18 cellular contexts compared by ENCODE assay signal in the genomic region with DNA sequence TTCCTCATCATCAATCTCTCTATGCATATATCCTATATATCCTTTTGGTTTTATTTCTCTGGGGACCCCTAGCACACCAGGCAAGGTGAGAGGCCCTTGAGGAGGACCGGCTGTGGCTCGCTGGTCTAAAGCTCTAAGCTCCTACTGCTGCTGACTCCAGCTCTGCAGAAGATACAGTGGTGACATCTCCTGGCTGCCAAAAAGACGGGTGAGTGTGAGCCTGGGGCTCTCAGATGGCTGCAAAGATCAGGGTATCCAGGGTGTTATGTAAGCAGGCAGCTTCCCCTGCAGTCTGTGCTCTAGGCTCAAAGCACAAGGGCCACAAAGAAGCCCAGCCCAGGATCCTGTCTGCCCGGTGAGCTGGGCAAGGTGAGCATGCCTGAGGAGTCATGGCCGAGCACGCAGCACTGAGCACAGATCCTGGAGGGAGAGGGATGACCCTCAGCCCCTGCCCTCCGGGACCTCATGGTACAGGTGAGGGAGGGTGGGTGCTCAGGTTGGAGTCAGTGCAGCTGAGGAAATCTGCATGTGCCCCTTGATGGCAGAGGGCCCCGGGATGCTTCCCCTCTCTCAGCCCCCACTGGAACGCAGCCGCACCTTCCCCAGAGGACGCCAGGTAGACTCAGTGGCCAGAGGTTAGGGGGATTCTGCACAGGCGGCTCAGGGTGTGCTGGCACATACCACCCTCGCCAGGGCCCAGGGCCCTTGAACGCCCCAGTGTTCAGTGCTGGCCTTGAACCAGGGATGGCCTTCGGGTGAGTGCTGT.
DNase-seq lines count a peak whose midpoint lies in the region; ATAC-seq and TF ChIP-seq lines count a peak whose summit lies in the region.
"Had no signal": no experiment of that assay in that cellular context is flagged by ENCODE, and none has a peak within 500 bp of the region (broad histone marks: within the 10 kb centered on the region; RNA-seq: fewer than 3 reads in every experiment).

No MANE protein-coding gene starts in this region.

- H3K4me3 Mint-ChIP-seq in activated CD8-positive, alpha-beta T cell treated with anti-CD3 and anti-CD28 coated beads for 36 hours, result no peak overlapping the region
- H3K4me3 Mint-ChIP-seq in activated CD8-positive, alpha-beta T cell treated with anti-CD3 and anti-CD28 coated beads, Interleukin-2, amount 10 ng/mL, durations not matched to agents 7 days and 5 days, result no peak overlapping the region
- H3K4me3 Mint-ChIP-seq in stimulated activated effector memory CD8-positive, alpha-beta T cell treated with anti-CD3 and anti-CD28 coated beads, Interleukin-12 subunit alpha, Interleukin-12 subunit beta, amount 100 ng/mL, for 72 hours, result no peak overlapping the region

- ATAC-seq in activated CD8-positive, alpha-beta T cell treated with anti-CD3 and anti-CD28 coated beads for 36 hours, result no peak
- no peak for ATAC-seq in activated CD8-positive, alpha-beta T cell treated with anti-CD3 and anti-CD28 coated beads, Interleukin-2, amount 10 ng/mL, durations not matched to agents 7 days and 5 days
- ATAC-seq in stimulated activated effector memory CD8-positive, alpha-beta T cell treated with anti-CD3 and anti-CD28 coated beads, Interleukin-12 subunit alpha, Interleukin-12 subunit beta, amount 100 ng/mL, for 72 hours, result no peak
- no peak for ATAC-seq in HG03457 (IDR thresholded peaks at IDR 0.05; ENCODE audit: unreplicated experiment)
- no peak for ATAC-seq in GM18909 (IDR thresholded peaks at IDR 0.05; ENCODE audit: poor library complexity, unreplicated experiment)
- no peak for ATAC-seq in HG02981 (IDR thresholded peaks at IDR 0.05; ENCODE audit: unreplicated experiment)

- WGBS in mesenchymal stem cell, result 91% methylated on average over 15 of the region's 15 CpGs

- H3K4ac ChIP-seq in mesenchymal stem cell (ENCODE audit: low read depth in 1 of 2, low read length in 2 of 2), result no peak overlapping the region

- H3K4me2 ChIP-seq in OCI-LY3 (ENCODE audit: low read length), result no peak overlapping the region
- H3K4me2 ChIP-seq in mesenchymal stem cell (ENCODE audit: low read length, poor library complexity, severe bottlenecking), result no peak overlapping the region

- H3K36me3 ChIP-seq in OCI-LY3 (replicated peaks; ENCODE audit: low read depth, low read length) (peaks cover 13% of the 10 kb centered on the region), mesenchymal stem cell (ENCODE audit: control insufficient read depth in 1 of 2, insufficient read depth in 2 of 2, low read depth in 1 of 2, low read length in 2 of 2) (no peaks in the 10 kb centered on the region)
- H3K36me3 ChIP-seq: brain microvascular endothelial cell, esophagus squamous epithelium, SJCRH30, stomach, tibial nerve had no signal

- H2BK5ac ChIP-seq in mesenchymal stem cell (ENCODE audit: low read depth, low read length, poor library complexity, severe bottlenecking), result no peak overlapping the region

- peaks cover 2% of the 10 kb centered on the region for H3K36me3 Mint-ChIP-seq in activated CD8-positive, alpha-beta T cell treated with anti-CD3 and anti-CD28 coated beads for 36 hours (ENCODE audit: low read depth)
- H3K36me3 Mint-ChIP-seq in activated CD8-positive, alpha-beta T cell treated with anti-CD3 and anti-CD28 coated beads, Interleukin-2, amount 10 ng/mL, durations not matched to agents 7 days and 5 days (ENCODE audit: low read depth), result peaks cover 7% of the 10 kb centered on the region
- H3K36me3 Mint-ChIP-seq in stimulated activated effector memory CD8-positive, alpha-beta T cell treated with anti-CD3 and anti-CD28 coated beads, Interleukin-12 subunit alpha, Interleukin-12 subunit beta, amount 100 ng/mL, for 72 hours, result peaks cover 26% of the 10 kb centered on the region

- POLR2A ChIA-PET in activated CD8-positive, alpha-beta T cell treated with anti-CD3 and anti-CD28 coated beads for 36 hours (lab: Charles Lee), result interaction anchor here (1.0 to 1.9 kb wide), 2 partner anchors 95 to 142 kb away, joined by 4 to 5 read pairs; a partner anchor contains a TSS
- POLR2A ChIA-PET in activated CD8-positive, alpha-beta T cell treated with anti-CD3 and anti-CD28 coated beads, Interleukin-2, amount 10 ng/mL, durations not matched to agents 7 days and 5 days (lab: Charles Lee), result interaction anchor here (0.7 kb wide), 1 partner anchor 1747 kb away, joined by 3 read pairs; a partner anchor contains a TSS

- H4K91ac ChIP-seq in mesenchymal stem cell (ENCODE audit: low read length), result no peak overlapping the region

- intact Hi-C loops in activated CD8-positive, alpha-beta T cell treated with anti-CD3 and anti-CD28 coated beads for 36 hours (cut with micrococcal nuclease), result loop anchor here (10.0 kb wide), 1 partner anchor 277 kb away; no protein-coding TSS in a partner anchor

- peak overlapping the region; percentile 26 for H3K27ac Mint-ChIP-seq in activated CD8-positive, alpha-beta T cell treated with anti-CD3 and anti-CD28 coated beads for 36 hours
- no peak overlapping the region for H3K27ac Mint-ChIP-seq in activated CD8-positive, alpha-beta T cell treated with anti-CD3 and anti-CD28 coated beads, Interleukin-2, amount 10 ng/mL, durations not matched to agents 7 days and 5 days
- peak overlapping the region; percentile 99 for H3K27ac Mint-ChIP-seq in stimulated activated effector memory CD8-positive, alpha-beta T cell treated with anti-CD3 and anti-CD28 coated beads, Interleukin-12 subunit alpha, Interleukin-12 subunit beta, amount 100 ng/mL, for 72 hours

- H4K8ac ChIP-seq in mesenchymal stem cell (ENCODE audit: low read length), result no peak overlapping the region

- H3K4me1 ChIP-seq in OCI-LY3 (ENCODE audit: low read length) (peaks cover 54% of the 10 kb centered on the region), mesenchymal stem cell (ENCODE audit: control insufficient read depth, insufficient read depth, low read depth, low read length) (peaks cover 47% of the 10 kb centered on the region)

- H3K4me3 ChIP-seq in OCI-LY3 (ENCODE audit: low read length) (no peak overlapping the region), mesenchymal stem cell (ENCODE audit: insufficient read depth in 1 of 2, low read depth in 1 of 2, low read length in 2 of 2) (no peak overlapping the region)
- H3K4me3 ChIP-seq: esophagus squamous epithelium, SJCRH30, stomach, tibial nerve had no signal

- H4K20me1 ChIP-seq in OCI-LY3 (ENCODE audit: insufficient read depth, low read length), result no peaks in the 10 kb centered on the region

- no peak overlapping the region for H2BK120ac ChIP-seq in mesenchymal stem cell (ENCODE audit: low read depth, low read length)

- no peaks in the 10 kb centered on the region for H3K79me1 ChIP-seq in mesenchymal stem cell (replicated peaks; ENCODE audit: low read length, poor library complexity, severe bottlenecking)

- TF ChIP-seq CTCF in activated CD8-positive, alpha-beta T cell treated with anti-CD3 and anti-CD28 coated beads for 36 hours (IDR thresholded peaks at IDR 0.05), result no peak
- peak; percentile 16; the same call in 1 of the 2 replicates for TF ChIP-seq CTCF in OCI-LY3 (IDR thresholded peaks at IDR 0.05; ENCODE audit: low read depth, low read length)

- H3K79me2 ChIP-seq in OCI-LY3 (ENCODE audit: low read length), result no peaks in the 10 kb centered on the region

- peak overlapping the region; percentile 19 for H2BK15ac ChIP-seq in mesenchymal stem cell (ENCODE audit: low read depth, poor library complexity, severe bottlenecking)

- H3K23ac ChIP-seq in mesenchymal stem cell (ENCODE audit: low read length in 2 of 2), result no peak overlapping the region

- no peak overlapping the region for H2AFZ ChIP-seq in OCI-LY3 (ENCODE audit: low read depth, low read length)
- H2AFZ ChIP-seq in mesenchymal stem cell (ENCODE audit: low read depth, low read length), result no peak overlapping the region

- DNase-seq in activated CD8-positive, alpha-beta T cell treated with anti-CD3 and anti-CD28 coated beads for 36 hours, result no peak
- no peak for DNase-seq in activated CD8-positive, alpha-beta T cell treated with anti-CD3 and anti-CD28 coated beads, Interleukin-2, amount 10 ng/mL, durations not matched to agents 7 days and 5 days
- DNase-seq in mesenchymal stem cell, result no peak
- no peak for DNase-seq in stimulated activated effector memory CD8-positive, alpha-beta T cell treated with anti-CD3 and anti-CD28 coated beads, Interleukin-12 subunit alpha, Interleukin-12 subunit beta, amount 100 ng/mL, for 72 hours (ENCODE audit: low spot score in 2 of 2)
- DNase-seq: brain microvascular endothelial cell; C1 segment of cervical spinal cord; EL; esophagus squamous epithelium; NCI-H510A; nucleus accumbens; stimulated activated CD4-positive, alpha-beta T cell treated with anti-CD3 and anti-CD28 coated beads, Interleukin-4, amount 100 ng/mL, for 1 hour; stomach had no signal

- H3K27me3 ChIP-seq in OCI-LY3 (ENCODE audit: low read depth, low read length) (no peaks in the 10 kb centered on the region), mesenchymal stem cell (ENCODE audit: control insufficient read depth in 1 of 2, insufficient read depth in 1 of 2, low read length in 2 of 2) (no peaks in the 10 kb centered on the region)
- H3K27me3 ChIP-seq: brain microvascular endothelial cell, SJCRH30, tibial nerve had no signal

- peaks cover 8% of the 10 kb centered on the region; the same call in 1 of the 2 replicates for H3K9me3 ChIP-seq in OCI-LY3 (ENCODE audit: insufficient read depth, low read length)
- peaks cover 3% of the 10 kb centered on the region for H3K9me3 ChIP-seq in mesenchymal stem cell (ENCODE audit: control insufficient read depth, low read length)
- H3K9me3 ChIP-seq: esophagus squamous epithelium, SJCRH30 had no signal

- CTCF ChIA-PET in activated CD8-positive, alpha-beta T cell treated with anti-CD3 and anti-CD28 coated beads for 36 hours (lab: Charles Lee), result no interaction called here
- CTCF ChIA-PET in activated CD8-positive, alpha-beta T cell treated with anti-CD3 and anti-CD28 coated beads, Interleukin-2, amount 10 ng/mL, durations not matched to agents 7 days and 5 days (lab: Charles Lee), result no interaction called here

- H3K27me3 Mint-ChIP-seq in activated CD8-positive, alpha-beta T cell treated with anti-CD3 and anti-CD28 coated beads for 36 hours, result no peaks in the 10 kb centered on the region
- no peaks in the 10 kb centered on the region for H3K27me3 Mint-ChIP-seq in activated CD8-positive, alpha-beta T cell treated with anti-CD3 and anti-CD28 coated beads, Interleukin-2, amount 10 ng/mL, durations not matched to agents 7 days and 5 days (ENCODE audit: low read depth)

- H3K18ac ChIP-seq in mesenchymal stem cell (ENCODE audit: low read depth in 1 of 2, low read length in 2 of 2), result no peak overlapping the region

- peaks cover 11% of the 10 kb centered on the region for H3K9me3 Mint-ChIP-seq in activated CD8-positive, alpha-beta T cell treated with anti-CD3 and anti-CD28 coated beads for 36 hours
- H3K9me3 Mint-ChIP-seq in activated CD8-positive, alpha-beta T cell treated with anti-CD3 and anti-CD28 coated beads, Interleukin-2, amount 10 ng/mL, durations not matched to agents 7 days and 5 days (ENCODE audit: insufficient read depth), result peaks cover 2% of the 10 kb centered on the region
- H3K9me3 Mint-ChIP-seq in stimulated activated effector memory CD8-positive, alpha-beta T cell treated with anti-CD3 and anti-CD28 coated beads, Interleukin-12 subunit alpha, Interleukin-12 subunit beta, amount 100 ng/mL, for 72 hours, result peaks cover 5% of the 10 kb centered on the region

- no peak overlapping the region for H3K27ac ChIP-seq in OCI-LY3 (ENCODE audit: low read length)
- no peak overlapping the region for H3K27ac ChIP-seq in mesenchymal stem cell (ENCODE audit: low read length, poor library complexity, severe bottlenecking)
- H3K27ac ChIP-seq: brain microvascular endothelial cell, esophagus squamous epithelium, SJCRH30, stomach, tibial nerve had no signal

- no peak overlapping the region for H3K14ac ChIP-seq in mesenchymal stem cell (ENCODE audit: low read length in 2 of 2)

- H2AK5ac ChIP-seq in mesenchymal stem cell (ENCODE audit: low read length, severe bottlenecking), result peak overlapping the region; percentile 23

- peaks cover 48% of the 10 kb centered on the region for H3K4me1 Mint-ChIP-seq in activated CD8-positive, alpha-beta T cell treated with anti-CD3 and anti-CD28 coated beads for 36 hours (ENCODE audit: low read depth)
- H3K4me1 Mint-ChIP-seq in activated CD8-positive, alpha-beta T cell treated with anti-CD3 and anti-CD28 coated beads, Interleukin-2, amount 10 ng/mL, durations not matched to agents 7 days and 5 days (ENCODE audit: low read depth), result peaks cover 33% of the 10 kb centered on the region
- H3K4me1 Mint-ChIP-seq in stimulated activated effector memory CD8-positive, alpha-beta T cell treated with anti-CD3 and anti-CD28 coated beads, Interleukin-12 subunit alpha, Interleukin-12 subunit beta, amount 100 ng/mL, for 72 hours, result peaks cover 51% of the 10 kb centered on the region

- H2BK12ac ChIP-seq in mesenchymal stem cell (ENCODE audit: low read length in 2 of 2), result peak overlapping the region in 1 of 2 experiments; percentile 17

- H3K9ac ChIP-seq in OCI-LY3 (ENCODE audit: low read length) (no peak overlapping the region), mesenchymal stem cell (ENCODE audit: low read length) (no peak overlapping the region)
